ENCODE assay signal across 27 cellular contexts in genomic region chr6:142700676-142701185, GRCh38.
"Had no signal": no experiment of that assay in that cellular context is flagged by ENCODE, and none has a peak within 500 bp of the region (broad histone marks: within the 10 kb centered on the region; RNA-seq: fewer than 3 reads in every experiment).

No MANE protein-coding gene starts in this region.

- ATAC-seq: activated CD4-positive, alpha-beta T cell treated with anti-CD3 and anti-CD28 coated beads for 36 hours; activated CD8-positive, alpha-beta T cell treated with anti-CD3 and anti-CD28 coated beads, Interleukin-2, amount 10 ng/mL, durations not matched to agents 7 days and 5 days; sciatic nerve; stimulated activated effector memory CD8-positive, alpha-beta T cell treated with anti-CD3 and anti-CD28 coated beads, Interleukin-12 subunit alpha, Interleukin-12 subunit beta, amount 100 ng/mL, for 72 hours; WTC11 had no signal

- H3K36me3 Mint-ChIP-seq: brain; naive B cell; stimulated activated effector memory CD8-positive, alpha-beta T cell treated with anti-CD3 and anti-CD28 coated beads, Interleukin-12 subunit alpha, Interleukin-12 subunit beta, amount 100 ng/mL, for 72 hours; type B pancreatic cell; WTC11 had no signal

- H3K9me3 Mint-ChIP-seq: activated naive CD8-positive, alpha-beta T cell treated with anti-CD3 and anti-CD28 coated beads for 36 hours; naive B cell; stimulated activated effector memory CD8-positive, alpha-beta T cell treated with anti-CD3 and anti-CD28 coated beads, Interleukin-12 subunit alpha, Interleukin-12 subunit beta, amount 100 ng/mL, for 72 hours; stimulated activated naive CD8-positive, alpha-beta T cell treated with anti-CD3 and anti-CD28 coated beads, Interleukin-15, Interleukin-2, amounts not matched to agents 100 ng/mL and 50 ng/mL, for 24 hours; type B pancreatic cell; WTC11 had no signal

- H3K27ac Mint-ChIP-seq: activated CD4-positive, alpha-beta T cell treated with anti-CD3 and anti-CD28 coated beads for 36 hours; activated CD8-positive, alpha-beta T cell treated with anti-CD3 and anti-CD28 coated beads, Interleukin-2, amount 10 ng/mL, durations not matched to agents 7 days and 5 days; activated naive CD8-positive, alpha-beta T cell treated with anti-CD3 and anti-CD28 coated beads for 36 hours; progenitor cell of endocrine pancreas; stimulated activated effector memory CD8-positive, alpha-beta T cell treated with anti-CD3 and anti-CD28 coated beads, Interleukin-12 subunit alpha, Interleukin-12 subunit beta, amount 100 ng/mL, for 72 hours; stimulated activated naive CD8-positive, alpha-beta T cell treated with anti-CD3 and anti-CD28 coated beads, Interleukin-15, Interleukin-2, amounts not matched to agents 100 ng/mL and 50 ng/mL, for 24 hours; type B pancreatic cell; WTC11 had no signal

- DNase-seq: activated CD4-positive, alpha-beta T cell treated with anti-CD3 and anti-CD28 coated beads for 36 hours; activated CD8-positive, alpha-beta T cell treated with anti-CD3 and anti-CD28 coated beads, Interleukin-2, amount 10 ng/mL, durations not matched to agents 7 days and 5 days; activated effector memory CD4-positive, alpha-beta T cell treated with Interleukin-2 at 50 U/mL for 16 hours; activated naive CD4-positive, alpha-beta T cell treated with Interleukin-2 at 50 U/mL for 16 hours; activated naive CD8-positive, alpha-beta T cell treated with anti-CD3 and anti-CD28 coated beads for 36 hours; activated T-cell treated with anti-CD3 and anti-CD28 coated beads for 4 hours; cerebellar nuclear complex; colonic mucosa; effector CD8-positive, alpha-beta T cell; foreskin fibroblast; head of caudate nucleus; hippocampal formation; left cardiac atrium; mammary epithelial cell; naive B cell; ovary; small intestine; stimulated activated CD4-positive, alpha-beta T cell treated with anti-CD3 and anti-CD28 coated beads, Interleukin-4, amount 100 ng/mL, for 24 hours; T-helper 2 cell; uterus had no signal
